18 cellular contexts compared by ENCODE assay signal in genomic region chr12:24856541-24856940, GRCh38.
"Had no signal": no experiment of that assay in that cellular context is flagged by ENCODE, and none has a peak within 500 bp of the region (broad histone marks: within the 10 kb centered on the region; RNA-seq: fewer than 3 reads in every experiment).

No MANE protein-coding gene starts in this region.

- FAIRE-seq: frontal cortex, islet of Langerhans had no signal

- H3K27me3 Mint-ChIP-seq: stimulated activated naive B cell treated with anti-CD40 and anti-IgM and Interleukin-4, amounts not matched to agents 10 μg/mL and 1 μg/mL and 100 μg/mL, for 72 hours; stimulated activated naive CD8-positive, alpha-beta T cell treated with anti-CD3 and anti-CD28 coated beads, Interleukin-15, amount 100 ng/mL, for 72 hours had no signal

- H3K4me3 ChIP-seq: colonic mucosa, heart left ventricle, ovary, testis, tibial nerve had no signal

- H3K4me1 ChIP-seq: colonic mucosa, heart left ventricle, testis, tibial nerve had no signal

- H3K36me3 ChIP-seq: colonic mucosa, heart left ventricle, ovary, tibial nerve had no signal

- H3K27ac Mint-ChIP-seq: naive thymus-derived CD4-positive, alpha-beta T cell; stimulated activated naive B cell treated with anti-CD40 and anti-IgM and Interleukin-4, amounts not matched to agents 10 μg/mL and 1 μg/mL and 100 μg/mL, for 72 hours; stimulated activated naive CD8-positive, alpha-beta T cell treated with anti-CD3 and anti-CD28 coated beads, Interleukin-15, amount 100 ng/mL, for 72 hours had no signal

- DNase-seq: cerebellar nuclear complex; colonic mucosa; dermis blood vessel endothelial cell; heart left ventricle; hypothalamus; kidney glomerular epithelial cell; naive thymus-derived CD4-positive, alpha-beta T cell; nephron progenitor cell; ovary; stimulated activated CD4-positive, alpha-beta T cell treated with anti-CD3 and anti-CD28 coated beads, Interleukin-2, amount 100 ng/mL, for 24 hours; stimulated activated CD4-positive, alpha-beta T cell treated with anti-CD3 and anti-CD28 coated beads, Interleukin-4, amount 100 ng/mL, for 4 hours; stimulated activated naive B cell treated with anti-CD40 and anti-IgM and Interleukin-4, amounts not matched to agents 10 μg/mL and 1 μg/mL and 100 μg/mL, for 72 hours; stimulated activated naive CD8-positive, alpha-beta T cell treated with anti-CD3 and anti-CD28 coated beads, Interleukin-15, amount 100 ng/mL, for 72 hours; testis had no signal

- H3K9me3 ChIP-seq: colonic mucosa, ovary, testis, tibial nerve had no signal

- H3K4me3 Mint-ChIP-seq: naive thymus-derived CD4-positive, alpha-beta T cell; nephron progenitor cell; stimulated activated naive B cell treated with anti-CD40 and anti-IgM and Interleukin-4, amounts not matched to agents 10 μg/mL and 1 μg/mL and 100 μg/mL, for 72 hours; stimulated activated naive CD8-positive, alpha-beta T cell treated with anti-CD3 and anti-CD28 coated beads, Interleukin-15, amount 100 ng/mL, for 72 hours had no signal

- H3K27me3 ChIP-seq: colonic mucosa, heart left ventricle, ovary, testis, tibial nerve had no signal

- H3K27ac ChIP-seq: colonic mucosa, heart left ventricle, ovary, testis, tibial nerve had no signal

- ATAC-seq: heart left ventricle; naive thymus-derived CD4-positive, alpha-beta T cell; sciatic nerve; stimulated activated naive B cell treated with anti-CD40 and anti-IgM and Interleukin-4, amounts not matched to agents 10 μg/mL and 1 μg/mL and 100 μg/mL, for 72 hours; stimulated activated naive CD8-positive, alpha-beta T cell treated with anti-CD3 and anti-CD28 coated beads, Interleukin-15, amount 100 ng/mL, for 72 hours had no signal
